8 cellular contexts compared by ENCODE assay signal in the genomic region with DNA sequence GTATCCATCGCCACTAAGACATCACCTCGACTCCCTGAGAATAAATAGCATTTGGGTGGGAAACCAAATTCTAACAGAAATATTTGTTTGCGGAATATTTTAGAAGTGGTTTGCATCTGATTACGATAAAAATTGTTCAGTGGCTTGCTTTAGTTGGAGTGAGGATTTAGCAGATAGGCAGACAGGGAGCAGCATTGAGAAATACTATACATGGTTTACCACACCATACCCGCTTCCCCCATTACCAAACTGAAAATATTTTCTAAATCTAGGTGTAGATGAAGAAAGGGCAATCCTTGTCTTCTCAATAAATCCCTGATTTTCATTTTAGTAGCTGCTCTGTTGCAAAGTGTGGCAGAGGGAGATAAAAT. TPM values are rescaled to one million over a fixed set of nuclear protein-coding genes. Genes with fewer than 3 reads are reported as not detected.
A peak's percentile ranks its signal among the peaks of the same experiment; 100 is the strongest.
DNase-seq lines count a peak whose midpoint lies in the region; TF ChIP-seq lines count a peak whose summit lies in the region.

No MANE protein-coding gene starts in this region.

- no peak overlapping the region for H4K91ac ChIP-seq in neuronal stem cell (ENCODE audit: low read depth, low read length, poor library complexity)

- peak overlapping the region; percentile 82 to 95 (median 93) for H3K27ac Mint-ChIP-seq in CD14-positive monocyte

- H3K27ac ChIP-seq in duodenal mucosa (ENCODE audit: low read depth, low read length) (no peak overlapping the region), neuronal stem cell (replicated peaks; ENCODE audit: low read length) (peak overlapping the region; percentile 12)

- peak overlapping the region; percentile 80 to 83 for H3K4me3 Mint-ChIP-seq in CD14-positive monocyte

- H3K79me1 ChIP-seq in neuronal stem cell (ENCODE audit: low read depth, low read length), result peaks cover 23% of the 10 kb centered on the region

- no peaks in the 10 kb centered on the region for H3K9me3 Mint-ChIP-seq in CD14-positive monocyte

- TF ChIP-seq CTCF in CD14-positive monocyte (IDR thresholded peaks at IDR 0.05) (no peak), NB4 (IDR thresholded peaks at IDR 0.05; ENCODE audit: low read depth, low read length) (no peak)

- no peak overlapping the region for H4K8ac ChIP-seq in neuronal stem cell (ENCODE audit: low read depth, low read length)

- H2AFZ ChIP-seq in neuronal stem cell (ENCODE audit: low read length), result no peak overlapping the region

- H3K27me3 Mint-ChIP-seq in CD14-positive monocyte (ENCODE audit: low read depth in 3 of 3), result peaks cover 0 to 4% (median 2%) of the 10 kb centered on the region in 3 donors

- peak overlapping the region; percentile 89 for H2BK5ac ChIP-seq in neuronal stem cell (ENCODE audit: low read length)

- no peaks in the 10 kb centered on the region for H3K9me3 ChIP-seq in duodenal mucosa (ENCODE audit: control insufficient read depth in 1 of 2, low read length in 2 of 2)
- peaks cover 0 to 2% of the 10 kb centered on the region in 2 donors for H3K9me3 ChIP-seq in neuronal stem cell (replicated peaks in 1 of 2; ENCODE audit: control insufficient read depth in 2 of 2, insufficient read depth in 1 of 2, low read depth in 1 of 2, low read length in 2 of 2)

- no peak overlapping the region for H3K18ac ChIP-seq in neuronal stem cell (ENCODE audit: low read length)

- DNase-seq in CD14-positive monocyte (ENCODE audit: low spot score) (no peak), NB4 (ENCODE audit: low read depth) (peak; percentile 54), neuronal stem cell (ENCODE audit: low spot score) (no peak), KG1 (lab: John Stamatoyannopoulos, UW) (no peak), NCI-H226 (no peak)
- no peak for DNase-seq in central memory CD4-positive, alpha-beta T cell
- no peak for DNase-seq in activated CD4-positive, CD25-positive, alpha-beta regulatory T cell (lab: John Stamatoyannopoulos, UW)

- H3K4me1 Mint-ChIP-seq in CD14-positive monocyte, result peaks cover 53% of the 10 kb centered on the region

- H3K36me3 Mint-ChIP-seq in CD14-positive monocyte, result peaks cover 8 to 13% of the 10 kb centered on the region in 2 donors

- H3K14ac ChIP-seq in neuronal stem cell (ENCODE audit: low read length), result no peak overlapping the region

- no peak overlapping the region for H2BK15ac ChIP-seq in neuronal stem cell (ENCODE audit: low read length)

- peak overlapping the region in 1 of 2 donors; percentile 14 for H3K9ac ChIP-seq in duodenal mucosa (ENCODE audit: low read depth in 1 of 2, low read length in 2 of 2)
- H3K9ac ChIP-seq in neuronal stem cell (ENCODE audit: low read depth, low read length, poor library complexity), result no peak overlapping the region

- TF ChIP-seq POLR2A in NB4 (IDR thresholded peaks at IDR 0.05; ENCODE audit: extremely low read depth, insufficient read length), result no peak

- no peak overlapping the region for H2AK5ac ChIP-seq in neuronal stem cell (ENCODE audit: low read depth, low read length)

- H2BK120ac ChIP-seq in neuronal stem cell (ENCODE audit: low read depth, low read length), result no peak overlapping the region

- no peak overlapping the region for H2BK12ac ChIP-seq in neuronal stem cell (ENCODE audit: low read length)

- H3K4me1 ChIP-seq in duodenal mucosa (ENCODE audit: control insufficient read depth in 1 of 2, insufficient read depth in 2 of 2, low read length in 2 of 2) (peaks cover 25 to 30% of the 10 kb centered on the region in 2 donors), neuronal stem cell (ENCODE audit: control insufficient read depth in 2 of 2, insufficient read depth in 1 of 2, low read depth in 1 of 2, low read length in 2 of 2) (peaks cover 42 to 45% of the 10 kb centered on the region in 2 donors)

- peaks cover 0 to 3% of the 10 kb centered on the region in 2 donors for H3K36me3 ChIP-seq in duodenal mucosa (ENCODE audit: control insufficient read depth in 1 of 2, insufficient read depth in 2 of 2, low read length in 2 of 2)
- peaks cover 4 to 8% of the 10 kb centered on the region in 2 donors for H3K36me3 ChIP-seq in neuronal stem cell (replicated peaks in 1 of 2; ENCODE audit: control insufficient read depth in 2 of 2, insufficient read depth in 2 of 2, low read length in 2 of 2)

- H3K4ac ChIP-seq in neuronal stem cell (ENCODE audit: low read length), result no peak overlapping the region

- no CpG with 5 or more reads among the region's 5 CpGs for WGBS in neuronal stem cell (ENCODE audit: extremely low coverage in 2 of 2, insufficient read length in 2 of 2, insufficient replicate concordance in 1 of 2), 2 donors

- no peaks in the 10 kb centered on the region for H3K27me3 ChIP-seq in duodenal mucosa (ENCODE audit: control insufficient read depth in 1 of 2, insufficient read depth in 2 of 2, low read length in 2 of 2)
- peaks cover 0 to 18% (median 0%) of the 10 kb centered on the region in 3 experiments for H3K27me3 ChIP-seq in neuronal stem cell (ENCODE audit: control insufficient read depth in 3 of 3, insufficient read depth in 3 of 3, low read depth in 1 of 3, low read length in 3 of 3)

- intact Hi-C loops in CD14-positive monocyte (cut with micrococcal nuclease), result loop anchor here (2.0 to 10.0 kb wide), 6 partner anchors 28 to 110 kb away; partner anchors contain the start of gene SLC38A10 (in 1 of the 2)

- peak overlapping the region; percentile 71 for H3K4me2 ChIP-seq in neuronal stem cell (ENCODE audit: insufficient read depth, low read length, poor library complexity, severe bottlenecking)

- peak overlapping the region; percentile 74 for H3K4me3 ChIP-seq in NB4 (ENCODE audit: low read depth, low read length)
- peak overlapping the region; percentile 48 to 68 for H3K4me3 ChIP-seq in duodenal mucosa (ENCODE audit: low read depth in 1 of 2, low read length in 2 of 2)
- peak overlapping the region in 1 of 2 donors; percentile 45 for H3K4me3 ChIP-seq in neuronal stem cell (ENCODE audit: low read length in 2 of 2)

- no peak overlapping the region for H3K23ac ChIP-seq in neuronal stem cell (ENCODE audit: low read depth, low read length, poor library complexity)

RNA-seq across cellular contexts. Expression of gene BAHCC1, which starts 0.9 kb away (rescaled TPM):
- under 1 TPM; 0.11 to 0.27 TPM for polyA plus RNA-seq in CD14-positive monocyte
- 15.9 TPM for polyA plus RNA-seq in neuronal stem cell (2013, experiment 1 of 2)
- polyA plus RNA-seq in neuronal stem cell (2013, experiment 2 of 2), result 17.5 TPM
